Comparison of ENCODE assay signal across 10 cellular contexts in genomic region chr4:87030606-87031441, GRCh38.
DNase-seq lines count a peak whose midpoint lies in the region; ATAC-seq, FAIRE-seq and TF ChIP-seq lines count a peak whose summit lies in the region.
"Had no signal": no experiment of that assay in that cellular context is flagged by ENCODE, and none has a peak within 500 bp of the region (broad histone marks: within the 10 kb centered on the region; RNA-seq: fewer than 3 reads in every experiment).

No MANE protein-coding gene starts in this region.

- H3K36me3 ChIP-seq in kidney (ENCODE audit: control insufficient read depth in 1 of 2, insufficient read depth in 2 of 2, low read length in 2 of 2) (no peaks in the 10 kb centered on the region), stomach smooth muscle (ENCODE audit: control insufficient read depth in 2 of 2, insufficient read depth in 2 of 2, low read length in 2 of 2) (no peaks in the 10 kb centered on the region)

- H3K27ac ChIP-seq in kidney (ENCODE audit: low read depth in 2 of 2, low read length in 2 of 2), result peak overlapping the region; percentile 52 to 71
- peak overlapping the region; percentile 53 for H3K27ac ChIP-seq in stomach smooth muscle (ENCODE audit: low read length)
- H3K27ac ChIP-seq: HL-60 had no signal

- H3K9ac ChIP-seq in kidney (ENCODE audit: low read length in 2 of 2) (peak overlapping the region in 1 of 2 donors; percentile 23), stomach smooth muscle (ENCODE audit: low read length in 2 of 2) (peak overlapping the region in 1 of 2 donors; percentile 14)

- intact Hi-C loops in kidney (cut with DNase I), result no loop called here

- H3K36me3 Mint-ChIP-seq in activated T-cell treated with anti-CD3 and anti-CD28 coated beads, Interleukin-2, amount 50 U/mL, for 4 hours (ENCODE audit: insufficient read depth), result no peaks in the 10 kb centered on the region
- H3K36me3 Mint-ChIP-seq: brain had no signal

- no peaks in the 10 kb centered on the region for H3K27me3 Mint-ChIP-seq in activated T-cell treated with anti-CD3 and anti-CD28 coated beads, Interleukin-2, amount 50 U/mL, for 4 hours (ENCODE audit: low read depth)
- H3K27me3 Mint-ChIP-seq: brain had no signal

- H3K4me1 Mint-ChIP-seq in activated T-cell treated with anti-CD3 and anti-CD28 coated beads, Interleukin-2, amount 50 U/mL, for 4 hours (ENCODE audit: low read depth), result peaks cover 37% of the 10 kb centered on the region

- H3K9me3 ChIP-seq in kidney (ENCODE audit: control insufficient read depth in 1 of 2, low read length in 2 of 2) (no peaks in the 10 kb centered on the region), stomach smooth muscle (ENCODE audit: control insufficient read depth in 2 of 2, low read length in 2 of 2) (no peaks in the 10 kb centered on the region)

- ATAC-seq in HG02981 (IDR thresholded peaks at IDR 0.05; ENCODE audit: unreplicated experiment), result no peak
- ATAC-seq in HG02840 (IDR thresholded peaks at IDR 0.05; ENCODE audit: low FRiP score, unreplicated experiment), result no peak
- no peak for ATAC-seq in activated T-cell treated with anti-CD3 and anti-CD28 coated beads, Interleukin-2, amount 50 U/mL, for 4 hours

- no peaks in the 10 kb centered on the region for H3K27me3 ChIP-seq in stomach smooth muscle (ENCODE audit: control insufficient read depth in 1 of 2, insufficient read depth in 2 of 2, low read length in 2 of 2)

- no peak overlapping the region for H3K4me3 Mint-ChIP-seq in activated T-cell treated with anti-CD3 and anti-CD28 coated beads, Interleukin-2, amount 50 U/mL, for 4 hours

- peaks cover 52 to 74% of the 10 kb centered on the region in 2 donors for H3K4me1 ChIP-seq in kidney (ENCODE audit: control insufficient read depth in 1 of 2, insufficient read depth in 1 of 2, low read depth in 1 of 2, low read length in 2 of 2)
- peaks cover 49% of the 10 kb centered on the region for H3K4me1 ChIP-seq in stomach smooth muscle (ENCODE audit: control insufficient read depth, insufficient read depth, low read length)

- FAIRE-seq in kidney (lab: Jason Lieb, UNC), result no peak

- no peak for TF ChIP-seq CTCF in kidney (IDR thresholded peaks at IDR 0.05; ENCODE audit: borderline replicate concordance, extremely low read depth, insufficient read depth)

- H3K9me3 Mint-ChIP-seq in activated T-cell treated with anti-CD3 and anti-CD28 coated beads, Interleukin-2, amount 50 U/mL, for 4 hours, result no peaks in the 10 kb centered on the region
- H3K9me3 Mint-ChIP-seq: brain had no signal

- peak overlapping the region; percentile 9 to 16 for H3K4me3 ChIP-seq in kidney (ENCODE audit: low read length in 2 of 2)
- peak overlapping the region; percentile 58 to 61 for H3K4me3 ChIP-seq in stomach smooth muscle (ENCODE audit: low read length in 2 of 2)

- DNase-seq in astrocyte of the hippocampus (ENCODE audit: low read depth, low spot score), result peak; percentile 41
- no peak for DNase-seq in kidney
- DNase-seq in NCI-H510A (lab: John Stamatoyannopoulos, UW), result no peak
- DNase-seq in activated T-cell treated with anti-CD3 and anti-CD28 coated beads, Interleukin-2, amount 50 U/mL, for 4 hours, result no peak

- no peak for TF ChIP-seq RAD21 in Ishikawa (IDR thresholded peaks at IDR 0.05; ENCODE audit: low read depth)

- no peak for TF ChIP-seq EP300 in Ishikawa (IDR thresholded peaks at IDR 0.05; ENCODE audit: borderline replicate concordance)

TF ChIP-seq in Ishikawa, 13 proteins besides CTCF, POLR2A, EP300 and RAD21:
- no peak for TF ChIP-seq REST (IDR thresholded peaks at IDR 0.05; ENCODE audit: low read depth)
- TF ChIP-seq MAX (IDR thresholded peaks at IDR 0.05), result peak; percentile 65
- no peak for TF ChIP-seq NFIC (IDR thresholded peaks at IDR 0.05)
- no peak for TF ChIP-seq CREB1 (IDR thresholded peaks at IDR 0.05; ENCODE audit: low read depth)
